ENCODE assay signal across 8 cellular contexts in the genomic region with DNA sequence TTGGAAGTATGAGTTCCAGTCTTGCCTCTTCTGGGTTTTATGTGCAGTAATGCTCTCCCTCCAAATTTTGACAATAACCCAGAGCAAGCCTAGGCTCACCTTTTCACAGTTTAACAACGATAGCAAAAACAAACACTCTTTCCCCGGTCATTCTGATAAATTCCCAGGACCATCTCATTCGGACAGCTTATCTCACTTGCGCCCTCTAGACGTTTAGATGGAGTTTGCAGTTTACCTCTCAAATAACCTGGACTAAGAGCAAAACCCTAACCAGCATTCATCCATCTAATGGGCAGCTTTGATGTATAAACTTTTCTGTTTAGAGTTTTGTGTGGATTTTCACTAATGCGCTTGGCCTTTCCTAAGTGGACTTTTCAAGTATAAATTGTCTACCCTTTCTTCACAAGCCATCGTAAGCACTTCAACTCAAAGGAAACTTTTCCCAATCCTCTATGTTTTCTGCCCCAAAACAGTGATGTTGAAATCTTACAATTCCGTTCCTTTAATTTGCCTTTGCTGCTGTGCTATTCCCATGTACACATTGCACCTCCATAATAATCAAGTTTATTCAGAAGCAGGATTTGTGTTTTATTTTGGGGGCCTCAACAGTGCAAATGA.
DNase-seq lines count a peak whose midpoint lies in the region; ATAC-seq and TF ChIP-seq lines count a peak whose summit lies in the region.

No MANE protein-coding gene starts in this region.

- TF ChIP-seq POLR2A in transverse colon (IDR thresholded peaks at IDR 0.05) (no peak), spleen (IDR thresholded peaks at IDR 0.05) (no peak)

- peaks cover 3 to 4% of the 10 kb centered on the region in 2 donors for H3K9me3 Mint-ChIP-seq in activated T-cell treated with anti-CD3 and anti-CD28 coated beads, Interleukin-2, amount 50 U/mL, for 72 hours

- H3F3A ChIP-seq in OCI-LY1 (ENCODE audit: insufficient read depth, low read length) = no peaks in the 10 kb centered on the region

- H3K27ac ChIP-seq in OCI-LY1 (ENCODE audit: low read depth, low read length, poor library complexity, severe bottlenecking) = no peak overlapping the region
- H3K27ac ChIP-seq in transverse colon = no peak overlapping the region
- no peak overlapping the region for H3K27ac ChIP-seq in spleen

- DNase-seq in AG09319 (ENCODE audit: extremely low read depth, low read depth) (no peak), fibroblast of the conjunctiva (ENCODE audit: low read depth) (peak; percentile 21), transverse colon (no peak), spleen (no peak)
- no peak for DNase-seq in activated T-cell treated with anti-CD3 and anti-CD28 coated beads, Interleukin-2, amount 50 U/mL, for 72 hours

- intact Hi-C loops in transverse colon (cut with DNase I; ENCODE audit: low total_unique reads) (no loop called here), spleen (cut with DNase I; ENCODE audit: low total_unique reads) (no loop called here)

- peaks cover 5% of the 10 kb centered on the region for H3K36me3 ChIP-seq in OCI-LY1 (ENCODE audit: insufficient read depth, low read length)
- no peaks in the 10 kb centered on the region for H3K36me3 ChIP-seq in transverse colon
- peaks cover 0 to 56% (median 7%) of the 10 kb centered on the region in 6 donors for H3K36me3 ChIP-seq in spleen

- no peaks in the 10 kb centered on the region for H3K27me3 Mint-ChIP-seq in activated T-cell treated with anti-CD3 and anti-CD28 coated beads, Interleukin-2, amount 50 U/mL, for 72 hours (ENCODE audit: low read depth)

- H3K4me3 ChIP-seq in OCI-LY1 (ENCODE audit: low read depth, low read length, poor library complexity, severe bottlenecking) (no peak overlapping the region), transverse colon (no peak overlapping the region), spleen (no peak overlapping the region)

- H4K20me1 ChIP-seq in OCI-LY1 (ENCODE audit: insufficient read depth, low read length) = no peaks in the 10 kb centered on the region

- no peak overlapping the region for H3K9ac ChIP-seq in OCI-LY1 (ENCODE audit: low read length)

- peak; percentile 74 for ATAC-seq in GM21526 (IDR thresholded peaks at IDR 0.05; ENCODE audit: low FRiP score, unreplicated experiment)
- ATAC-seq in GM19397 (IDR thresholded peaks at IDR 0.05; ENCODE audit: unreplicated experiment) = no peak
- no peak for ATAC-seq in activated T-cell treated with anti-CD3 and anti-CD28 coated beads, Interleukin-2, amount 50 U/mL, for 72 hours (replicated peaks in 1 of 2)

- 56 to 58% methylated on average over 8 of the region's 8 CpGs for WGBS in transverse colon (ENCODE audit: low coverage in 1 of 2), 2 donors
- WGBS in spleen, 5 donors = 73 to 84% (median 78%) methylated on average over 8 of the region's 8 CpGs

- no peak overlapping the region for H3K4me2 ChIP-seq in OCI-LY1 (ENCODE audit: low read length)

- no peaks in the 10 kb centered on the region for H3K9me2 ChIP-seq in OCI-LY1 (ENCODE audit: low read depth, low read length)

- no peaks in the 10 kb centered on the region for H3K27me3 ChIP-seq in OCI-LY1 (ENCODE audit: insufficient read depth, low read length)
- H3K27me3 ChIP-seq in transverse colon = no peaks in the 10 kb centered on the region
- no peaks in the 10 kb centered on the region for H3K27me3 ChIP-seq in spleen (replicated peaks in 1 of 7)

- TF ChIP-seq CTCF in AG09319 (IDR thresholded peaks at IDR 0.05; ENCODE audit: low read depth, low read length) = peak; percentile 33
- peak; percentile 95 for TF ChIP-seq CTCF in OCI-LY1 (IDR thresholded peaks at IDR 0.05; ENCODE audit: low read length)
- peak; percentile 34 to 48 (median 46) for TF ChIP-seq CTCF in transverse colon (IDR thresholded peaks at IDR 0.05)
- peak in 5 of 11 experiments; percentile 30 to 44 (median 34) for TF ChIP-seq CTCF in spleen (IDR thresholded peaks at IDR 0.05 in 8 of 11, conservative IDR thresholded peaks at IDR 0.05 in 3 of 11)

- in situ Hi-C loops in transverse colon (cut with MboI; ENCODE audit: low pct_ligation_motif_present in 1 of 4, low pct_unique_long_range_greater_than_20kb in 1 of 4, low sequenced_read_pairs in 3 of 4) = no loop called here

- H3K4me1 ChIP-seq in OCI-LY1 (ENCODE audit: insufficient read depth, low read length, severe bottlenecking) (no peaks in the 10 kb centered on the region), transverse colon (no peaks in the 10 kb centered on the region), spleen (no peaks in the 10 kb centered on the region)

- no peak overlapping the region for H3K4me3 Mint-ChIP-seq in activated T-cell treated with anti-CD3 and anti-CD28 coated beads, Interleukin-2, amount 50 U/mL, for 72 hours

- no peak for TF ChIP-seq EP300 in transverse colon (IDR thresholded peaks at IDR 0.05; ENCODE audit: low read depth)

- H3K79me2 ChIP-seq in OCI-LY1 (ENCODE audit: insufficient read depth, low read length) = no peaks in the 10 kb centered on the region

- H3K27ac Mint-ChIP-seq in activated T-cell treated with anti-CD3 and anti-CD28 coated beads, Interleukin-2, amount 50 U/mL, for 72 hours = no peak overlapping the region

- no peak overlapping the region for H2AFZ ChIP-seq in OCI-LY1 (ENCODE audit: low read length)

- no peaks in the 10 kb centered on the region for H3K4me1 Mint-ChIP-seq in activated T-cell treated with anti-CD3 and anti-CD28 coated beads, Interleukin-2, amount 50 U/mL, for 72 hours (ENCODE audit: low read depth)

- H3K36me3 Mint-ChIP-seq in activated T-cell treated with anti-CD3 and anti-CD28 coated beads, Interleukin-2, amount 50 U/mL, for 72 hours (ENCODE audit: insufficient read depth in 2 of 2) = peaks cover 2% of the 10 kb centered on the region in 2 donors

- H3K9me3 ChIP-seq in OCI-LY1 (ENCODE audit: low read length) (peaks cover under 1% of the 10 kb centered on the region), transverse colon (peaks cover 0 to 1% of the 10 kb centered on the region in 2 donors), spleen (peaks cover 0 to 10% (median 7%) of the 10 kb centered on the region in 8 donors)
